In genomic region chr5:7422719-7423118, GRCh38 we compare ENCODE assay signal across 19 cellular contexts. TPM values are rescaled to one million over a fixed set of nuclear protein-coding genes. Genes with fewer than 3 reads are reported as not detected.
DNase-seq lines count a peak whose midpoint lies in the region; ATAC-seq and TF ChIP-seq lines count a peak whose summit lies in the region.
"Had no signal": no experiment of that assay in that cellular context is flagged by ENCODE, and none has a peak within 500 bp of the region (broad histone marks: within the 10 kb centered on the region; RNA-seq: fewer than 3 reads in every experiment).

No MANE protein-coding gene starts in this region.

- H3K4me3 ChIP-seq in GM23338 (peak overlapping the region; percentile 33), astrocyte of the cerebellum (ENCODE audit: low read depth, low read length) (no peak overlapping the region), hepatocyte (no peak overlapping the region), neuron (ENCODE audit: low read length) (peak overlapping the region; percentile 2), osteoblast (ENCODE audit: insufficient read depth, low read length) (no peak overlapping the region)
- H3K4me3 ChIP-seq: SJSA1 had no signal

- no peaks in the 10 kb centered on the region for H4K20me1 ChIP-seq in GM23338 (replicated peaks; ENCODE audit: insufficient read depth)
- H4K20me1 ChIP-seq in hepatocyte (ENCODE audit: insufficient read depth, poor library complexity, severe bottlenecking), result no peaks in the 10 kb centered on the region
- H4K20me1 ChIP-seq in osteoblast (ENCODE audit: insufficient read depth, low read length), result no peaks in the 10 kb centered on the region

- peaks cover 7% of the 10 kb centered on the region; the same call in 1 of the 2 replicates for H3K36me3 ChIP-seq in GM23338 (ENCODE audit: insufficient read depth)
- H3K36me3 ChIP-seq in hepatocyte (replicated peaks; ENCODE audit: insufficient read depth, low read depth), result no peaks in the 10 kb centered on the region
- H3K36me3 ChIP-seq in neuron (ENCODE audit: insufficient read depth, low read length), result no peaks in the 10 kb centered on the region
- H3K36me3 ChIP-seq in osteoblast (ENCODE audit: insufficient read depth, low read length), result no peaks in the 10 kb centered on the region
- H3K36me3 ChIP-seq: SJSA1 had no signal

- H3K79me2 ChIP-seq in GM23338 (replicated peaks; ENCODE audit: insufficient read depth) (peaks cover 76% of the 10 kb centered on the region), hepatocyte (no peaks in the 10 kb centered on the region), osteoblast (ENCODE audit: insufficient read depth, low read length) (no peaks in the 10 kb centered on the region)

- no peaks in the 10 kb centered on the region for H3K27me3 Mint-ChIP-seq in GM23338 (ENCODE audit: insufficient read depth, low read depth, poor library complexity)

- H3K4me1 ChIP-seq in GM23338 (ENCODE audit: insufficient read depth) (peaks cover 88% of the 10 kb centered on the region), hepatocyte (ENCODE audit: insufficient read depth) (peaks cover 26% of the 10 kb centered on the region), neuron (ENCODE audit: insufficient read depth, low read length) (peaks cover 60% of the 10 kb centered on the region), osteoblast (ENCODE audit: insufficient read depth, low read length) (no peaks in the 10 kb centered on the region)
- H3K4me1 ChIP-seq: SJSA1 had no signal

- peaks cover 19% of the 10 kb centered on the region for H3F3A ChIP-seq in GM23338 (replicated peaks; ENCODE audit: low read depth)

- H3K36me3 Mint-ChIP-seq in GM23338 (ENCODE audit: low read depth), result peaks cover 72% of the 10 kb centered on the region
- H3K36me3 Mint-ChIP-seq: CD14-positive monocyte had no signal

- no peak overlapping the region for H2AFZ ChIP-seq in GM23338
- H2AFZ ChIP-seq in hepatocyte, result no peak overlapping the region
- H2AFZ ChIP-seq in neuron (ENCODE audit: low read depth, low read length), result no peak overlapping the region
- no peak overlapping the region for H2AFZ ChIP-seq in osteoblast (ENCODE audit: low read length)

- H3K4me3 Mint-ChIP-seq in GM23338, result peak overlapping the region; percentile 38; the same call in 1 of the 3 replicates
- H3K4me3 Mint-ChIP-seq: CD14-positive monocyte had no signal

- WGBS in hepatocyte (ENCODE audit: low lambda C conversion rate, missing lambda C conversion rate), result 50% methylated on average over 3 of the region's 3 CpGs

- H3K9me3 Mint-ChIP-seq in GM23338, result no peaks in the 10 kb centered on the region

- H3K9me2 ChIP-seq in GM23338 (ENCODE audit: insufficient read depth) (no peaks in the 10 kb centered on the region), hepatocyte (replicated peaks; ENCODE audit: insufficient read depth) (no peaks in the 10 kb centered on the region)

- H3K27ac ChIP-seq in GM23338 (ENCODE audit: low read depth) (peak overlapping the region; percentile 92), hepatocyte (peak overlapping the region; percentile 16), osteoblast (ENCODE audit: low read depth, low read length) (no peak overlapping the region)
- H3K27ac ChIP-seq: SJSA1 had no signal

- H3K4me2 ChIP-seq in GM23338 (peak overlapping the region; percentile 70), hepatocyte (peak overlapping the region; percentile 19), osteoblast (ENCODE audit: insufficient read depth, low read length) (no peak overlapping the region)

- in situ Hi-C loops in astrocyte of the cerebellum (cut with HindIII; ENCODE audit: low sequenced_read_pairs), result no loop called here

- ATAC-seq in GM23338, result no peak
- ATAC-seq in HG02840 (IDR thresholded peaks at IDR 0.05; ENCODE audit: low FRiP score, unreplicated experiment), result no peak
- ATAC-seq: Panc1 had no signal

- H3K27ac Mint-ChIP-seq in GM23338, result peak overlapping the region; percentile 57; the same call in 1 of the 2 replicates
- H3K27ac Mint-ChIP-seq: CD14-positive monocyte had no signal

- TF ChIP-seq CTCF in GM23338 (conservative IDR thresholded peaks at IDR 0.05; ENCODE audit: low read depth in 2 of 2), result no peak
- TF ChIP-seq CTCF in astrocyte of the cerebellum (IDR thresholded peaks at IDR 0.05; ENCODE audit: low read depth, low read length, missing control alignments), result no peak
- no peak for TF ChIP-seq CTCF in hepatocyte (IDR thresholded peaks at IDR 0.05; ENCODE audit: poor library complexity)
- TF ChIP-seq CTCF in osteoblast (IDR thresholded peaks at IDR 0.05; ENCODE audit: extremely low read depth, low read depth, low read length), result no peak

- H3K27me3 ChIP-seq in GM23338 (ENCODE audit: insufficient read depth), result no peaks in the 10 kb centered on the region
- peaks cover 5% of the 10 kb centered on the region for H3K27me3 ChIP-seq in hepatocyte
- H3K27me3 ChIP-seq in neuron (ENCODE audit: insufficient read depth, low read length), result no peaks in the 10 kb centered on the region
- no peaks in the 10 kb centered on the region for H3K27me3 ChIP-seq in osteoblast (ENCODE audit: insufficient read depth, low read length)
- H3K27me3 ChIP-seq: SJSA1 had no signal

- DNase-seq in GM23338 (ENCODE audit: low spot score) (peak; percentile 52), astrocyte of the cerebellum (ENCODE audit: low read depth) (peak; percentile 11), hepatocyte (ENCODE audit: low spot score) (no peak), SKM-1 treated with dmso at 0.1 percent for 144 hours (lab: John Stamatoyannopoulos, UW; ENCODE audit: unreplicated experiment) (no peak), osteoblast (ENCODE audit: insufficient read length, low spot score, missing footprints) (no peak)
- no peak for DNase-seq in activated CD4-positive, alpha-beta T cell treated with anti-CD3 and anti-CD28 coated beads, Interleukin-2, amount 50 U/mL, for 1 hour
- DNase-seq: 8988T, DND-41, KG1, NCI-H1694 treated with DMSO at 0.1 percent for 48 hours, NCI-H2107, NCI-H510A, NCI-H82 had no signal

- H3K9me3 ChIP-seq in hepatocyte (ENCODE audit: low read depth) (no peaks in the 10 kb centered on the region), neuron (ENCODE audit: low read length) (no peaks in the 10 kb centered on the region), osteoblast (ENCODE audit: low read depth, low read length) (no peaks in the 10 kb centered on the region)
- H3K9me3 ChIP-seq: SJSA1 had no signal

- peaks cover 93% of the 10 kb centered on the region for H3K4me1 Mint-ChIP-seq in GM23338
- H3K4me1 Mint-ChIP-seq: CD14-positive monocyte had no signal

TF ChIP-seq in GM23338, 12 proteins besides CTCF, POLR2A, EP300 and RAD21:
- TF ChIP-seq ETS1 (IDR thresholded peaks at IDR 0.05) (no peak), JUNB (IDR thresholded peaks at IDR 0.05; ENCODE audit: unreplicated experiment) (no peak), EZH2phosphoT487 (IDR thresholded peaks at IDR 0.05; ENCODE audit: unreplicated experiment) (no peak), NANOG (IDR thresholded peaks at IDR 0.05; ENCODE audit: borderline replicate concordance) (no peak), ZNF331 (CRISPR knock-in tag; IDR thresholded peaks at IDR 0.05; ENCODE audit: low read depth) (no peak), EZH2 (IDR thresholded peaks at IDR 0.05; ENCODE audit: low read depth, unreplicated experiment) (no peak), CREB1 (CRISPR knock-in tag; IDR thresholded peaks at IDR 0.05; ENCODE audit: low read depth) (no peak), STAT1 (IDR thresholded peaks at IDR 0.05; ENCODE audit: unreplicated experiment) (no peak)

RNA-seq across cellular contexts. Expression of gene ADCY2, which starts 26.8 kb away (rescaled TPM):
- 49.3 and 74.9 TPM in 2 replicates for total RNA-seq in GM23338 (2014; rRNA removed; shearing (Covaris generic))
- polyA plus RNA-seq in GM23338 (2016; fragmentation: Nextera tagmentation; extraction: Ambion mirVana), result 20.0 and 23.8 TPM in 2 replicates
- 8.4 and 8.5 TPM in 2 replicates for total RNA-seq in hepatocyte
- 3.2 and 4.5 TPM in 2 replicates for polyA plus RNA-seq in hepatocyte
- total RNA-seq in osteoblast, result under 0.01 and 0.59 TPM in 2 replicates
- polyA plus RNA-seq: AG04450, CD14-positive monocyte had no signal

Comparison
In these comparisons a context has a peak if more than half of its experiments do, and no peak if none do; other contexts are left out.
1. DNase-seq: peak in GM23338 (single experiment) and astrocyte of the cerebellum (single experiment); none in hepatocyte (single experiment), SKM-1 treated with dmso at 0.1 percent for 144 hours (single experiment), activated CD4-positive, alpha-beta T cell treated with anti-CD3 and anti-CD28 coated beads, Interleukin-2, amount 50 U/mL, for 1 hour (single experiment) and osteoblast (single experiment).
2. H3K4me3 ChIP-seq: peak in GM23338 (single experiment) and neuron (single experiment); none in astrocyte of the cerebellum (single experiment), hepatocyte (single experiment) and osteoblast (single experiment).